In genomic region chr12:55729592-55730446, GRCh38 we compare ENCODE assay signal across 8 cellular contexts. TPM values are rescaled to one million over a fixed set of nuclear protein-coding genes. Genes with fewer than 3 reads are reported as not detected.
DNase-seq lines count a peak whose midpoint lies in the region; ATAC-seq, FAIRE-seq and TF ChIP-seq lines count a peak whose summit lies in the region.

No MANE protein-coding gene starts in this region.

- H3K4me3 ChIP-seq in cardiac fibroblast (replicated peaks in 1 of 2; ENCODE audit: low read depth in 2 of 2, low read length in 2 of 2) (peak overlapping the region; percentile 66 to 94), skeletal muscle satellite cell (ENCODE audit: low read length) (peak overlapping the region; percentile 81)

- peaks cover 0 to 9% (median 5%) of the 10 kb centered on the region in 3 donors for H3K27me3 Mint-ChIP-seq in immature natural killer cell (ENCODE audit: low read depth in 3 of 3)

- H3K27me3 ChIP-seq in skeletal muscle satellite cell (ENCODE audit: control insufficient read depth, insufficient read depth, low read length): no peaks in the 10 kb centered on the region

- peaks cover 31% of the 10 kb centered on the region for H3K4me1 ChIP-seq in skeletal muscle satellite cell (ENCODE audit: control insufficient read depth, insufficient read depth, low read length)

- H3K36me3 ChIP-seq in skeletal muscle satellite cell (ENCODE audit: insufficient read depth, low read length): peaks cover 33% of the 10 kb centered on the region

- H3K27ac Mint-ChIP-seq in immature natural killer cell: peak overlapping the region; percentile 87 to 97 (median 94)

- no peaks in the 10 kb centered on the region for H3K9me3 ChIP-seq in skeletal muscle satellite cell (replicated peaks; ENCODE audit: low read length)

- in situ Hi-C loops in ACHN (cut with HindIII; ENCODE audit: low pct_ligation_motif_present, low pct_unique_long_range_greater_than_20kb, low sequenced_read_pairs): no loop called here

- H3K4me3 Mint-ChIP-seq in immature natural killer cell: peak overlapping the region; percentile 80 to 93 (median 88)

- H3K9ac ChIP-seq in skeletal muscle satellite cell (ENCODE audit: low read depth, low read length): peak overlapping the region; percentile 95

- peak; percentile 99 for DNase-seq in ACHN
- peak; percentile 13 for DNase-seq in NCI-H2029 treated with DMSO at 0.1 percent for 48 hours (lab: John Stamatoyannopoulos, UW)
- DNase-seq in cardiac fibroblast (ENCODE audit: low read depth in 2 of 2): peak; percentile 94 to 96
- peak; percentile 68 to 76 (median 69) for DNase-seq in immature natural killer cell

- peaks cover 57 to 67% of the 10 kb centered on the region in 2 donors for H3K4me1 Mint-ChIP-seq in immature natural killer cell

- peak; percentile 44 for ATAC-seq in GM18517 (IDR thresholded peaks at IDR 0.05; ENCODE audit: unreplicated experiment)
- ATAC-seq in HG02981 (IDR thresholded peaks at IDR 0.05; ENCODE audit: unreplicated experiment): peak; percentile 41

- peaks cover 0 to 14% (median 4%) of the 10 kb centered on the region in 3 donors for H3K36me3 Mint-ChIP-seq in immature natural killer cell

- peak overlapping the region; percentile 93 for H3K4me2 ChIP-seq in skeletal muscle satellite cell (ENCODE audit: low read length)

- FAIRE-seq in TTC549 (lab: Jason Lieb, UNC): peak; percentile 38

- no peak for TF ChIP-seq CTCF in cardiac fibroblast (IDR thresholded peaks at IDR 0.05; ENCODE audit: low read depth, low read length)

- H3K9me3 Mint-ChIP-seq in immature natural killer cell: no peaks in the 10 kb centered on the region

RNA-seq across cellular contexts. Expression of gene CD63, which starts 1.0 kb away (rescaled TPM):
- polyA plus RNA-seq in immature natural killer cell: 1,000 to 10,000 TPM; 1,258 to 1,754 (median 1,754) TPM
- total RNA-seq in skeletal muscle satellite cell (2012; rRNA removed): 1,390 and 1,764 TPM in 2 replicates

RNA-seq across cellular contexts. Expression of gene RDH5, which starts 9.6 kb away (rescaled TPM):
- polyA plus RNA-seq in immature natural killer cell: 1 to 10 TPM in 1 of 3 donors, not detected in 2; 2.8 TPM
- 51.0 and 63.1 TPM in 2 replicates for total RNA-seq in skeletal muscle satellite cell (2012; rRNA removed)

RNA-seq across cellular contexts. Expression of gene GDF11, which starts 13.1 kb away (rescaled TPM):
- polyA plus RNA-seq in immature natural killer cell: 1 to 10 TPM in 1 of 3 donors, under 1 TPM in 2; 0.16 to 1.7 (median 0.64) TPM
- 3.3 and 3.7 TPM in 2 replicates for total RNA-seq in skeletal muscle satellite cell (2012; rRNA removed)

RNA-seq across cellular contexts. Expression of gene BLOC1S1, which starts 14.0 kb away (rescaled TPM):
- polyA plus RNA-seq in immature natural killer cell: 100 to 1,000 TPM; 108 to 198 (median 127) TPM
- 36.0 and 65.9 TPM in 2 replicates for total RNA-seq in skeletal muscle satellite cell (2012; rRNA removed)

RNA-seq across cellular contexts. Expression of gene ITGA7, which starts 22.1 kb away (rescaled TPM):
- polyA plus RNA-seq in immature natural killer cell: under 1 TPM in 1 of 3 donors, not detected in 2; 0.31 TPM
- 12.4 and 32.1 TPM in 2 replicates for total RNA-seq in skeletal muscle satellite cell (2012; rRNA removed)

Comparison
In these comparisons a context has a peak if more than half of its experiments do, and no peak if none do; other contexts are left out.
1. Peak in every context shown above with its lines: DNase-seq, ATAC-seq and H3K4me3 ChIP-seq.
2. DNase-seq: peak in every context shown above with its lines; median percentile 99 in ACHN; 95 in cardiac fibroblast; 69 in immature natural killer cell; 13 in NCI-H2029 treated with DMSO at 0.1 percent for 48 hours.